Comparison of ENCODE assay signal across 8 cellular contexts in the genomic region with DNA sequence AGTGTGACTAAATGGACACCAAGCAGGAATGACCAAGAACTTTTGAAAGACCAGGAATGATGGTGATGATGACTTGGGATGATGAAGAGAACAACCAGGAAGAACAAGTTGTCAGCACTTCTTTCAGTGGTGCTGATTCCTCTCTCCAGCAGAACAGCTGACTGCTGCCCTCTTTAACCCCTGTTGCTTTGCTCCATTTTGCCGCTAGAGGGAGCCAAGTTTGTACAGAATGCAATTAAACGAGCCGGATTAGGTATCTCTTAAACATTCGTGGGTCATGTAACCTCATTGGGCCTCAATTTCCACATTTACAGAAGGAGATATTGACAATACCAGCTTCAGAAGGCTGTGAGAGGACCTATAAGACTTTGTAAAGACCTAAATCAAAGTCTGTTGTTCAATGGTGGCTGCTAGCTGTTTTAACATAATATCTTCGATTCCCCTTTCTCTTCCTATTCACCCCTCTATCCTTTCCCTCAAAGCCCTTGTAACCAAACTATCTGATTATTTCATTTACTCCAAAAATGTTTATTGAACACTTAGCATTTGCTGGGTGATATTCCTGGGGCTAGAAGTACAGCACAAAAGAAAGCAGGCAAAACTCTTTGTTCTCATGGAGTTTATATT. TPM values are rescaled to one million over a fixed set of nuclear protein-coding genes. Genes with fewer than 3 reads are reported as not detected.
DNase-seq lines count a peak whose midpoint lies in the region; ATAC-seq and TF ChIP-seq lines count a peak whose summit lies in the region.

No MANE protein-coding gene starts in this region.

- H3K27me3 Mint-ChIP-seq in WTC11 (ENCODE audit: low read depth) = peaks cover 10% of the 10 kb centered on the region; the same call in 1 of the 2 replicates
- peaks cover 36% of the 10 kb centered on the region for H3K27me3 Mint-ChIP-seq in central memory CD8-positive, alpha-beta T cell

- POLR2A ChIA-PET in WTC11 (lab: Charles Lee) = no interaction called here

- peak; percentile 67 for TF ChIP-seq CTCF in WTC11 (IDR thresholded peaks at IDR 0.05)

- H3K9me3 Mint-ChIP-seq in WTC11 = peaks cover 86% of the 10 kb centered on the region
- H3K9me3 Mint-ChIP-seq in central memory CD8-positive, alpha-beta T cell = no peaks in the 10 kb centered on the region

- no peak overlapping the region for H3K4me3 Mint-ChIP-seq in WTC11
- H3K4me3 Mint-ChIP-seq in central memory CD8-positive, alpha-beta T cell = no peak overlapping the region

- no peaks in the 10 kb centered on the region for H3K4me1 Mint-ChIP-seq in WTC11
- no peaks in the 10 kb centered on the region for H3K4me1 Mint-ChIP-seq in central memory CD8-positive, alpha-beta T cell

- H3K27ac Mint-ChIP-seq in WTC11 = no peak overlapping the region
- no peak overlapping the region for H3K27ac Mint-ChIP-seq in central memory CD8-positive, alpha-beta T cell (ENCODE audit: low read depth)

- CTCF ChIA-PET in WTC11 (lab: Charles Lee) = no interaction called here

- H3K36me3 Mint-ChIP-seq in WTC11 = peaks cover 65% of the 10 kb centered on the region
- H3K36me3 Mint-ChIP-seq in central memory CD8-positive, alpha-beta T cell (ENCODE audit: insufficient read depth) = no peaks in the 10 kb centered on the region

- ATAC-seq in HG02798 (IDR thresholded peaks at IDR 0.05; ENCODE audit: poor library complexity, unreplicated experiment) (peak; percentile 94), WTC11 (0 out of 2 replicates have a peak, but pooled peaks have one; percentile 41), left lobe of liver (peak; percentile 97)
- ATAC-seq in central memory CD8-positive, alpha-beta T cell (replicated peaks; ENCODE audit: extremely low read depth, poor library complexity, severe bottlenecking) = no peak

- peak; percentile 51 for DNase-seq in NCI-H510A treated with DMSO at 0.1 percent for 48 hours (lab: John Stamatoyannopoulos, UW)
- no peak for DNase-seq in NCI-H510A (lab: John Stamatoyannopoulos, UW)
- DNase-seq in NCI-H2029 (lab: John Stamatoyannopoulos, UW) = peak; percentile 27
- peak; percentile 62 for DNase-seq in WTC11 (ENCODE audit: low spot score)
- DNase-seq in central memory CD8-positive, alpha-beta T cell (ENCODE audit: low spot score in 2 of 2) = peak; percentile 36 to 41
- peak; percentile 68 for DNase-seq in left lobe of liver (ENCODE audit: low spot score)
- DNase-seq in stimulated activated CD8-positive, alpha-beta memory T cell treated with anti-CD3 and anti-CD28 coated beads, Interleukin-12 subunit alpha, Interleukin-12 subunit beta, amount 100 ng/mL, for 1 hour (ENCODE audit: low read depth) = peak; percentile 40

TF ChIP-seq in WTC11, 78 proteins besides CTCF, POLR2A, EP300 and RAD21 (continues in another document):
- TF ChIP-seq ELF4 (CRISPR knock-in tag; IDR thresholded peaks at IDR 0.05; ENCODE audit: low read depth) (no peak), CREM (CRISPR knock-in tag; IDR thresholded peaks at IDR 0.05) (no peak), CBFB (CRISPR knock-in tag; IDR thresholded peaks at IDR 0.05; ENCODE audit: low read depth) (no peak), ZNF219 (CRISPR knock-in tag; IDR thresholded peaks at IDR 0.05; ENCODE audit: borderline replicate concordance) (no peak), CREB1 (CRISPR knock-in tag; IDR thresholded peaks at IDR 0.05) (no peak), GABPB1 (CRISPR knock-in tag; IDR thresholded peaks at IDR 0.05) (no peak), ZNF263 (CRISPR knock-in tag; IDR thresholded peaks at IDR 0.05; ENCODE audit: low read depth) (no peak), FOXK1 (CRISPR knock-in tag; IDR thresholded peaks at IDR 0.05) (no peak), PRRX2 (CRISPR knock-in tag; IDR thresholded peaks at IDR 0.05) (no peak)
- TF ChIP-seq, protein P1, sequence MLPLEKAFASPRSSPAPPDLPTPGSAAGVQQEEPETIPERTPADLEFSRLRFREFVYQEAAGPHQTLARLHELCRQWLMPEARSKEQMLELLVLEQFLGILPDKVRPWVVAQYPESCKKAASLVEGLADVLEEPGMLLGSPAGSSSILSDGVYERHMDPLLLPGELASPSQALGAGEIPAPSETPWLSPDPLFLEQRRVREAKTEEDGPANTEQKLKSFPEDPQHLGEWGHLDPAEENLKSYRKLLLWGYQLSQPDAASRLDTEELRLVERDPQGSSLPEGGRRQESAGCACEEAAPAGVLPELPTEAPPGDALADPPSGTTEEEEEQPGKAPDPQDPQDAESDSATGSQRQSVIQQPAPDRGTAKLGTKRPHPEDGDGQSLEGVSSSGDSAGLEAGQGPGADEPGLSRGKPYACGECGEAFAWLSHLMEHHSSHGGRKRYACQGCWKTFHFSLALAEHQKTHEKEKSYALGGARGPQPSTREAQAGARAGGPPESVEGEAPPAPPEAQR (CRISPR knock-in tag; IDR thresholded peaks at IDR 0.05) = no peak
- TF ChIP-seq, protein P2, sequence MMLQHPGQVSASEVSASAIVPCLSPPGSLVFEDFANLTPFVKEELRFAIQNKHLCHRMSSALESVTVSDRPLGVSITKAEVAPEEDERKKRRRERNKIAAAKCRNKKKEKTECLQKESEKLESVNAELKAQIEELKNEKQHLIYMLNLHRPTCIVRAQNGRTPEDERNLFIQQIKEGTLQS (CRISPR knock-in tag; conservative IDR thresholded peaks at IDR 0.05) = no peak
- TF ChIP-seq, protein P3, sequence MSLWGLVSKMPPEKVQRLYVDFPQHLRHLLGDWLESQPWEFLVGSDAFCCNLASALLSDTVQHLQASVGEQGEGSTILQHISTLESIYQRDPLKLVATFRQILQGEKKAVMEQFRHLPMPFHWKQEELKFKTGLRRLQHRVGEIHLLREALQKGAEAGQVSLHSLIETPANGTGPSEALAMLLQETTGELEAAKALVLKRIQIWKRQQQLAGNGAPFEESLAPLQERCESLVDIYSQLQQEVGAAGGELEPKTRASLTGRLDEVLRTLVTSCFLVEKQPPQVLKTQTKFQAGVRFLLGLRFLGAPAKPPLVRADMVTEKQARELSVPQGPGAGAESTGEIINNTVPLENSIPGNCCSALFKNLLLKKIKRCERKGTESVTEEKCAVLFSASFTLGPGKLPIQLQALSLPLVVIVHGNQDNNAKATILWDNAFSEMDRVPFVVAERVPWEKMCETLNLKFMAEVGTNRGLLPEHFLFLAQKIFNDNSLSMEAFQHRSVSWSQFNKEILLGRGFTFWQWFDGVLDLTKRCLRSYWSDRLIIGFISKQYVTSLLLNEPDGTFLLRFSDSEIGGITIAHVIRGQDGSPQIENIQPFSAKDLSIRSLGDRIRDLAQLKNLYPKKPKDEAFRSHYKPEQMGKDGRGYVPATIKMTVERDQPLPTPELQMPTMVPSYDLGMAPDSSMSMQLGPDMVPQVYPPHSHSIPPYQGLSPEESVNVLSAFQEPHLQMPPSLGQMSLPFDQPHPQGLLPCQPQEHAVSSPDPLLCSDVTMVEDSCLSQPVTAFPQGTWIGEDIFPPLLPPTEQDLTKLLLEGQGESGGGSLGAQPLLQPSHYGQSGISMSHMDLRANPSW (CRISPR knock-in tag; conservative IDR thresholded peaks at IDR 0.05; ENCODE audit: low read depth) = no peak
- TF ChIP-seq, protein P4, sequence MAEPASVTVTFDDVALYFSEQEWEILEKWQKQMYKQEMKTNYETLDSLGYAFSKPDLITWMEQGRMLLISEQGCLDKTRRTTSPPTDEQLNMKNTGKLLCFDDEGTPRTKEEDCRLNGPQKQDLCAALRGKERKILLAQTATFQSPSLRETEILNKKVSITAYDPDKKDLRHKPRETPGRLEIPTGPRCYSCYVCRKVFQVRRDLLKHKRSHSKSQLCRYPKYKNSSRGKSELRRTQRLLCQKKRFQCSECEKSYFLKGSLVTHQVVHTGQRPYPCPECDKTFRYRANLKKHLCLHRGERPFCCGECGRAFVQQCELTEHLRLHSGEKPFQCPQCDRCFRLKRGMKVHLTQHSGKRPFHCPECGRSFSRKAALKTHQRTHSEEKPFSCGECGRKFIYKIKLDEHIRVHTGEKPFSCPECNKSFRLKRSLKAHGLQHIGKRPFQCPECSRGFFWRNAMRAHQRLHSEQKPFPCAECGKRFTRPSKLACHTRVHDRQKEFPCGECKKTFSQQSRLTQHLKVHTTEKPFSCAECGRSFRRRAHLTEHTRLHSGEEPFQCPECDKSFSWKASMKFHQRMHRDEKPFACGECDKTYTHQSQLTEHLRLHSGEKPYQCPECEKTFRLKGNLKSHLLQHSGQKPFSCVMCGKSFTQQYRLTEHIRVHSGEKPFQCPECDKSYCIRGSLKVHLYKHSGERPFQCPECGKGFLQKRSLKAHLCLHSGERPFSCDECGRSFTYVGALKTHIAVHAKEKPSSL (CRISPR knock-in tag; conservative IDR thresholded peaks at IDR 0.05) = no peak
- TF ChIP-seq, protein P5, sequence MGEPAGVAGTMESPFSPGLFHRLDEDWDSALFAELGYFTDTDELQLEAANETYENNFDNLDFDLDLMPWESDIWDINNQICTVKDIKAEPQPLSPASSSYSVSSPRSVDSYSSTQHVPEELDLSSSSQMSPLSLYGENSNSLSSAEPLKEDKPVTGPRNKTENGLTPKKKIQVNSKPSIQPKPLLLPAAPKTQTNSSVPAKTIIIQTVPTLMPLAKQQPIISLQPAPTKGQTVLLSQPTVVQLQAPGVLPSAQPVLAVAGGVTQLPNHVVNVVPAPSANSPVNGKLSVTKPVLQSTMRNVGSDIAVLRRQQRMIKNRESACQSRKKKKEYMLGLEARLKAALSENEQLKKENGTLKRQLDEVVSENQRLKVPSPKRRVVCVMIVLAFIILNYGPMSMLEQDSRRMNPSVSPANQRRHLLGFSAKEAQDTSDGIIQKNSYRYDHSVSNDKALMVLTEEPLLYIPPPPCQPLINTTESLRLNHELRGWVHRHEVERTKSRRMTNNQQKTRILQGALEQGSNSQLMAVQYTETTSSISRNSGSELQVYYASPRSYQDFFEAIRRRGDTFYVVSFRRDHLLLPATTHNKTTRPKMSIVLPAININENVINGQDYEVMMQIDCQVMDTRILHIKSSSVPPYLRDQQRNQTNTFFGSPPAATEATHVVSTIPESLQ (CRISPR knock-in tag; IDR thresholded peaks at IDR 0.05) = no peak
- TF ChIP-seq, protein P6, sequence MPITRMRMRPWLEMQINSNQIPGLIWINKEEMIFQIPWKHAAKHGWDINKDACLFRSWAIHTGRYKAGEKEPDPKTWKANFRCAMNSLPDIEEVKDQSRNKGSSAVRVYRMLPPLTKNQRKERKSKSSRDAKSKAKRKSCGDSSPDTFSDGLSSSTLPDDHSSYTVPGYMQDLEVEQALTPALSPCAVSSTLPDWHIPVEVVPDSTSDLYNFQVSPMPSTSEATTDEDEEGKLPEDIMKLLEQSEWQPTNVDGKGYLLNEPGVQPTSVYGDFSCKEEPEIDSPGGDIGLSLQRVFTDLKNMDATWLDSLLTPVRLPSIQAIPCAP (CRISPR knock-in tag; IDR thresholded peaks at IDR 0.05) = no peak

RNA-seq across cellular contexts. Expression of a gene that starts 1.9 kb away (rescaled TPM):
- not detected in 3 replicates for total RNA-seq in WTC11 (2021)
- total RNA-seq in left lobe of liver = not detected

RNA-seq across cellular contexts. Expression of a gene that starts 16.8 kb away (rescaled TPM):
- total RNA-seq in WTC11 (2021) = not detected in 3 replicates
- not detected for total RNA-seq in left lobe of liver

RNA-seq across cellular contexts. Expression of a gene that starts 44.2 kb away (rescaled TPM):
- total RNA-seq in WTC11 (2021) (not detected in 3 replicates), left lobe of liver (not detected)

RNA-seq across cellular contexts. Expression of a gene that starts 58.4 kb away (rescaled TPM):
- total RNA-seq in WTC11 (2021) = not detected in 3 replicates
- total RNA-seq in left lobe of liver = not detected
